In genomic region chr17:76696763-76697701, GRCh38 we compare ENCODE assay signal across 10 cellular contexts. TPM values are rescaled to one million over a fixed set of nuclear protein-coding genes. Genes with fewer than 3 reads are reported as not detected.
DNase-seq lines count a peak whose midpoint lies in the region; ATAC-seq, FAIRE-seq and TF ChIP-seq lines count a peak whose summit lies in the region.
"Had no signal": no experiment of that assay in that cellular context is flagged by ENCODE, and none has a peak within 500 bp of the region (broad histone marks: within the 10 kb centered on the region; RNA-seq: fewer than 3 reads in every experiment).

No MANE protein-coding gene starts in this region.

- H3K27ac Mint-ChIP-seq in stimulated activated memory B cell treated with anti-CD40 and anti-IgM and Interleukin-4, amounts not matched to agents 10 μg/mL and 1 μg/mL and 100 μg/mL, for 72 hours = no peak overlapping the region
- no peak overlapping the region for H3K27ac Mint-ChIP-seq in activated naive CD4-positive, alpha-beta T cell treated with anti-CD3 and anti-CD28 coated beads for 36 hours

- H3K9me3 ChIP-seq in heart right ventricle = no peaks in the 10 kb centered on the region

- H3K9me3 Mint-ChIP-seq in stimulated activated memory B cell treated with anti-CD40 and anti-IgM and Interleukin-4, amounts not matched to agents 10 μg/mL and 1 μg/mL and 100 μg/mL, for 72 hours = no peaks in the 10 kb centered on the region
- H3K9me3 Mint-ChIP-seq in activated naive CD4-positive, alpha-beta T cell treated with anti-CD3 and anti-CD28 coated beads for 36 hours = no peaks in the 10 kb centered on the region

- H3K4me3 Mint-ChIP-seq in stimulated activated memory B cell treated with anti-CD40 and anti-IgM and Interleukin-4, amounts not matched to agents 10 μg/mL and 1 μg/mL and 100 μg/mL, for 72 hours = peak overlapping the region; percentile 3
- H3K4me3 Mint-ChIP-seq in activated naive CD4-positive, alpha-beta T cell treated with anti-CD3 and anti-CD28 coated beads for 36 hours = no peak overlapping the region

- H3K4me1 ChIP-seq in heart right ventricle = peaks cover 40 to 100% (median 88%) of the 10 kb centered on the region in 9 donors

- no peaks in the 10 kb centered on the region for H3K36me3 Mint-ChIP-seq in stimulated activated memory B cell treated with anti-CD40 and anti-IgM and Interleukin-4, amounts not matched to agents 10 μg/mL and 1 μg/mL and 100 μg/mL, for 72 hours
- no peaks in the 10 kb centered on the region for H3K36me3 Mint-ChIP-seq in activated naive CD4-positive, alpha-beta T cell treated with anti-CD3 and anti-CD28 coated beads for 36 hours (ENCODE audit: low read depth)

- DNase-seq in OCI-M1 (lab: John Stamatoyannopoulos, UW) (peak; percentile 30), heart right ventricle (peak; percentile 60 to 73), frontal cortex (ENCODE audit: low spot score in 2 of 2) (no peak), GOT3 (lab: John Stamatoyannopoulos, UW) (no peak)
- DNase-seq in activated naive CD4-positive, alpha-beta T cell treated with anti-CD3 and anti-CD28 coated beads for 36 hours = no peak

- peak; percentile 67 for ATAC-seq in GM19395 (IDR thresholded peaks at IDR 0.05; ENCODE audit: unreplicated experiment)
- ATAC-seq in heart right ventricle = peak in 7 of 8 donors; percentile 10 to 67 (median 22)
- ATAC-seq in stimulated activated memory B cell treated with anti-CD40 and anti-IgM and Interleukin-4, amounts not matched to agents 10 μg/mL and 1 μg/mL and 100 μg/mL, for 72 hours = peak; percentile 90
- no peak for ATAC-seq in GM21515 (IDR thresholded peaks at IDR 0.05; ENCODE audit: unreplicated experiment)

- H3K36me3 ChIP-seq in heart right ventricle = peaks cover 0 to 10% (median 0%) of the 10 kb centered on the region in 9 donors

- 56 to 60% methylated on average over 25 of the region's 25 CpGs for WGBS in heart right ventricle, 2 donors

- H3K27me3 ChIP-seq in heart right ventricle = no peaks in the 10 kb centered on the region

- H3K27me3 Mint-ChIP-seq in stimulated activated memory B cell treated with anti-CD40 and anti-IgM and Interleukin-4, amounts not matched to agents 10 μg/mL and 1 μg/mL and 100 μg/mL, for 72 hours = peaks cover 42% of the 10 kb centered on the region
- no peaks in the 10 kb centered on the region for H3K27me3 Mint-ChIP-seq in activated naive CD4-positive, alpha-beta T cell treated with anti-CD3 and anti-CD28 coated beads for 36 hours (ENCODE audit: low read depth)

- TF ChIP-seq CTCF in heart right ventricle (IDR thresholded peaks at IDR 0.05) = no peak

- FAIRE-seq in frontal cortex (lab: Jason Lieb, UNC) = no peak
- FAIRE-seq: endometrium had no signal

- H3K4me3 ChIP-seq in heart right ventricle = peak overlapping the region in 1 of 10 donors; percentile 5

- CTCF ChIA-PET in activated naive CD4-positive, alpha-beta T cell treated with anti-CD3 and anti-CD28 coated beads for 36 hours (lab: Charles Lee) = interaction anchor here (1.2 to 2.4 kb wide), 2 partner anchors 16 to 25 kb away, joined by 5 to 11 read pairs; no protein-coding TSS in a partner anchor

- intact Hi-C loops in heart right ventricle (cut with DNase I) = no loop called here
- intact Hi-C loops in activated naive CD4-positive, alpha-beta T cell treated with anti-CD3 and anti-CD28 coated beads for 36 hours (cut with micrococcal nuclease) = no loop called here

- H3K4me1 Mint-ChIP-seq in stimulated activated memory B cell treated with anti-CD40 and anti-IgM and Interleukin-4, amounts not matched to agents 10 μg/mL and 1 μg/mL and 100 μg/mL, for 72 hours = peaks cover 33% of the 10 kb centered on the region
- no peaks in the 10 kb centered on the region for H3K4me1 Mint-ChIP-seq in activated naive CD4-positive, alpha-beta T cell treated with anti-CD3 and anti-CD28 coated beads for 36 hours (ENCODE audit: low read depth)

- H3K27ac ChIP-seq in heart right ventricle = peak overlapping the region; percentile 88 to 99 (median 96)
- H3K27ac ChIP-seq: VCaP had no signal

RNA-seq across cellular contexts. Expression of gene MXRA7, which starts 13.7 kb away (rescaled TPM):
- total RNA-seq in heart right ventricle (100 to 1,000 TPM; 298 to 586 (median 488) TPM), frontal cortex (45.7 TPM)
- 100 to 1,000 TPM; 121 to 199 TPM for polyA plus RNA-seq in heart right ventricle
- 1 to 10 TPM; 3.8 to 4.2 TPM for total RNA-seq in activated naive CD4-positive, alpha-beta T cell treated with anti-CD3 and anti-CD28 coated beads for 36 hours

RNA-seq across cellular contexts. Expression of gene JMJD6, which starts 29.4 kb away (rescaled TPM):
- total RNA-seq in heart right ventricle (10 to 100 TPM; 34.6 to 79.3 (median 43.2) TPM), frontal cortex (17.5 TPM)
- polyA plus RNA-seq in heart right ventricle = 10 to 100 TPM; 36.1 to 56.5 TPM
- 10 to 100 TPM; 33.0 to 33.6 TPM for total RNA-seq in activated naive CD4-positive, alpha-beta T cell treated with anti-CD3 and anti-CD28 coated beads for 36 hours

RNA-seq across cellular contexts. Expression of gene METTL23, which starts 29.6 kb away (rescaled TPM):
- total RNA-seq in heart right ventricle = 10 to 100 TPM; 18.0 to 29.9 (median 24.7) TPM
- 10 to 100 TPM; 24.5 to 41.8 TPM for polyA plus RNA-seq in heart right ventricle
- total RNA-seq in frontal cortex = 14.7 TPM
- total RNA-seq in activated naive CD4-positive, alpha-beta T cell treated with anti-CD3 and anti-CD28 coated beads for 36 hours = 10 to 100 TPM; 18.9 to 20.0 TPM

RNA-seq across cellular contexts. Expression of gene SRSF2, which starts 40.1 kb away (rescaled TPM):
- total RNA-seq in heart right ventricle (100 to 1,000 TPM in 1 of 10 donors, 10 to 100 TPM in 9; 58.8 to 103 (median 76.3) TPM), frontal cortex (86.4 TPM)
- 100 to 1,000 TPM in 1 of 2 donors, 10 to 100 TPM in 1; 93.4 to 109 TPM for polyA plus RNA-seq in heart right ventricle
- 100 to 1,000 TPM; 241 to 263 TPM for total RNA-seq in activated naive CD4-positive, alpha-beta T cell treated with anti-CD3 and anti-CD28 coated beads for 36 hours

RNA-seq across cellular contexts. Expression of gene MFSD11, which starts 40.9 kb away (rescaled TPM):
- 10 to 100 TPM; 25.1 to 34.4 (median 29.6) TPM for total RNA-seq in heart right ventricle
- 10 to 100 TPM in 1 of 2 donors, 1 to 10 TPM in 1; 9.2 to 23.2 TPM for polyA plus RNA-seq in heart right ventricle
- 73.0 TPM for total RNA-seq in frontal cortex
- 10 to 100 TPM; 15.0 to 15.8 TPM for total RNA-seq in activated naive CD4-positive, alpha-beta T cell treated with anti-CD3 and anti-CD28 coated beads for 36 hours

Comparison
In these comparisons a context has a peak if more than half of its experiments do, and no peak if none do; other contexts are left out.
1. DNase-seq: peak in OCI-M1 (single experiment) and heart right ventricle (2 of 2); none in frontal cortex (0 of 2), GOT3 (single experiment) and activated naive CD4-positive, alpha-beta T cell treated with anti-CD3 and anti-CD28 coated beads for 36 hours (single experiment).